33 cellular contexts compared by ENCODE assay signal in the genomic region with DNA sequence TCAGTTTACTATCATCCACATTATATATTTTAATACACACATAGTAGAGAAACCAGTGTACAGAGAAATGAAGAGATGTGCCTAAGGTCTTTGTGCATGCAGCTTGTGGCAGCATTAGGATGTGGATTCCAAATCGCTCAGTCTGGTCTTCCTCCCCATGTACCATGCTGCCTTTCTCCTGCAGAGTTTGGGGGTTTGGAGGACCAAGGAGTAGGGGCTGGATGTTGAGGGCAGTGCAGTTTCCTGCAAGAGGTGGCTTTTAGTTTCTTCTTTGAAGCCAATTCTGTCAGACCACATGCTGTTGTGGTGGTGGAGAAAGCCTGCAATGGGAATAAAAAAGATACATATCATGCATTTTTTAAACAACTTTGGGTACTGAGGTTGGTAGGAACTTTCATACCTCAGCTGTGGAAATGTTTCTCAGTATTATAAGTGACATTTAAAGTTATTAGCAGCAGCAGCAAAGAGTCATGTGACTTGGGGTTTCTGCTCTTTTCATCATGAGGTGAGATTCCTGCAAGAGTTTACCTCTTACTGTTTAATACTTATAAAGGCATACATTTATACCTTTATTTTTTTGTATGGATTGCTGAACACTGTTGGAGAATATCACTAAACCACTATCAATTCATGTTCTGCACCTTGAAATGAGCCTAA. TPM values are rescaled to one million over a fixed set of nuclear protein-coding genes. Genes with fewer than 3 reads are reported as not detected.
DNase-seq lines count a peak whose midpoint lies in the region; ATAC-seq and TF ChIP-seq lines count a peak whose summit lies in the region.
"Had no signal": no experiment of that assay in that cellular context is flagged by ENCODE, and none has a peak within 500 bp of the region (broad histone marks: within the 10 kb centered on the region; RNA-seq: fewer than 3 reads in every experiment).

No MANE protein-coding gene starts in this region.

- H3K9me3 ChIP-seq in MM.1S (replicated peaks; ENCODE audit: insufficient read depth, low read length) (no peaks in the 10 kb centered on the region), osteoblast (ENCODE audit: low read depth, low read length) (no peaks in the 10 kb centered on the region)
- H3K9me3 ChIP-seq: Caco-2, esophagus muscularis mucosa, lower lobe of right lung, mucosa of descending colon, pancreas, upper lobe of right lung had no signal

- H3K9ac ChIP-seq in MM.1S (ENCODE audit: low read length): no peak overlapping the region

- peaks cover 7% of the 10 kb centered on the region for H3K9me3 Mint-ChIP-seq in activated naive CD4-positive, alpha-beta T cell treated with anti-CD3 and anti-CD28 coated beads, Interleukin-2, amount 10 ng/mL, durations not matched to agents 7 days and 5 days
- H3K9me3 Mint-ChIP-seq in activated naive CD8-positive, alpha-beta T cell treated with anti-CD3 and anti-CD28 coated beads, Interleukin-2, amount 10 ng/mL, durations not matched to agents 7 days and 5 days: peaks cover 15% of the 10 kb centered on the region
- H3K9me3 Mint-ChIP-seq: brain had no signal

- peaks cover 29% of the 10 kb centered on the region for H3K4me1 Mint-ChIP-seq in activated naive CD4-positive, alpha-beta T cell treated with anti-CD3 and anti-CD28 coated beads, Interleukin-2, amount 10 ng/mL, durations not matched to agents 7 days and 5 days
- H3K4me1 Mint-ChIP-seq in activated naive CD8-positive, alpha-beta T cell treated with anti-CD3 and anti-CD28 coated beads, Interleukin-2, amount 10 ng/mL, durations not matched to agents 7 days and 5 days: peaks cover 32% of the 10 kb centered on the region
- H3K4me1 Mint-ChIP-seq: brain had no signal

- peak overlapping the region; percentile 14; the same call in 1 of the 2 replicates for H3K27ac ChIP-seq in MM.1S (ENCODE audit: low read length)
- H3K27ac ChIP-seq in osteoblast (ENCODE audit: low read depth, low read length): no peak overlapping the region
- H3K27ac ChIP-seq: esophagus muscularis mucosa, lower lobe of right lung, pancreas, upper lobe of right lung had no signal

- no peak overlapping the region for H3K4me3 Mint-ChIP-seq in activated naive CD4-positive, alpha-beta T cell treated with anti-CD3 and anti-CD28 coated beads, Interleukin-2, amount 10 ng/mL, durations not matched to agents 7 days and 5 days
- no peak overlapping the region for H3K4me3 Mint-ChIP-seq in activated naive CD8-positive, alpha-beta T cell treated with anti-CD3 and anti-CD28 coated beads, Interleukin-2, amount 10 ng/mL, durations not matched to agents 7 days and 5 days
- H3K4me3 Mint-ChIP-seq: brain, H9 had no signal

- H3K36me3 Mint-ChIP-seq in activated naive CD4-positive, alpha-beta T cell treated with anti-CD3 and anti-CD28 coated beads, Interleukin-2, amount 10 ng/mL, durations not matched to agents 7 days and 5 days: peaks cover 78% of the 10 kb centered on the region
- H3K36me3 Mint-ChIP-seq in activated naive CD8-positive, alpha-beta T cell treated with anti-CD3 and anti-CD28 coated beads, Interleukin-2, amount 10 ng/mL, durations not matched to agents 7 days and 5 days: peaks cover 65% of the 10 kb centered on the region
- H3K36me3 Mint-ChIP-seq: brain had no signal

- POLR2A ChIA-PET in activated naive CD8-positive, alpha-beta T cell treated with anti-CD3 and anti-CD28 coated beads, Interleukin-2, amount 10 ng/mL, durations not matched to agents 7 days and 5 days (lab: Charles Lee): no interaction called here

- H3K9me2 ChIP-seq in MM.1S (replicated peaks; ENCODE audit: insufficient read depth, low read length): no peaks in the 10 kb centered on the region

- H3K4me3 ChIP-seq in MM.1S (ENCODE audit: low read length): no peak overlapping the region
- H3K4me3 ChIP-seq in osteoblast (ENCODE audit: insufficient read depth, low read length): no peak overlapping the region
- H3K4me3 ChIP-seq: esophagus muscularis mucosa, lower lobe of right lung, mucosa of descending colon, pancreas, upper lobe of right lung had no signal

- H2AFZ ChIP-seq in MM.1S (ENCODE audit: low read length) (no peak overlapping the region), osteoblast (ENCODE audit: low read length) (no peak overlapping the region)

- H3K4me2 ChIP-seq in MM.1S (ENCODE audit: low read depth, low read length): no peak overlapping the region
- H3K4me2 ChIP-seq in osteoblast (ENCODE audit: insufficient read depth, low read length): no peak overlapping the region

- 0 out of 2 replicates have a peak, but pooled peaks cover 8% of the 10 kb centered on the region for H3F3A ChIP-seq in MM.1S (ENCODE audit: insufficient read depth, low read length)

- H3K79me2 ChIP-seq in MM.1S (ENCODE audit: low read length) (no peaks in the 10 kb centered on the region), osteoblast (ENCODE audit: insufficient read depth, low read length) (no peaks in the 10 kb centered on the region)

- H3K27me3 Mint-ChIP-seq in activated naive CD4-positive, alpha-beta T cell treated with anti-CD3 and anti-CD28 coated beads, Interleukin-2, amount 10 ng/mL, durations not matched to agents 7 days and 5 days: no peaks in the 10 kb centered on the region
- H3K27me3 Mint-ChIP-seq in activated naive CD8-positive, alpha-beta T cell treated with anti-CD3 and anti-CD28 coated beads, Interleukin-2, amount 10 ng/mL, durations not matched to agents 7 days and 5 days: no peaks in the 10 kb centered on the region

- H3K27me3 ChIP-seq in MM.1S (replicated peaks; ENCODE audit: insufficient read depth, low read length) (no peaks in the 10 kb centered on the region), osteoblast (ENCODE audit: insufficient read depth, low read length) (no peaks in the 10 kb centered on the region)
- H3K27me3 ChIP-seq: esophagus muscularis mucosa, pancreas, upper lobe of right lung had no signal

- CTCF ChIA-PET in activated naive CD4-positive, alpha-beta T cell treated with anti-CD3 and anti-CD28 coated beads, Interleukin-2, amount 10 ng/mL, durations not matched to agents 7 days and 5 days (lab: Charles Lee): interaction anchor here (1.3 kb wide), 1 partner anchor 200 kb away, joined by 3 read pairs; no protein-coding TSS in a partner anchor

- H4K20me1 ChIP-seq in MM.1S (ENCODE audit: insufficient read depth, low read length): no peaks in the 10 kb centered on the region
- H4K20me1 ChIP-seq in osteoblast (ENCODE audit: insufficient read depth, low read length): no peaks in the 10 kb centered on the region

- H3K36me3 ChIP-seq in MM.1S (replicated peaks; ENCODE audit: insufficient read depth, low read length) (no peaks in the 10 kb centered on the region), osteoblast (ENCODE audit: insufficient read depth, low read length) (no peaks in the 10 kb centered on the region)
- H3K36me3 ChIP-seq: esophagus muscularis mucosa, lower lobe of right lung, pancreas, upper lobe of right lung had no signal

- peak; percentile 82 for ATAC-seq in activated naive CD8-positive, alpha-beta T cell treated with anti-CD3 and anti-CD28 coated beads, Interleukin-2, amount 10 ng/mL, durations not matched to agents 7 days and 5 days (ENCODE audit: low read depth)
- no peak for ATAC-seq in HG03280 (IDR thresholded peaks at IDR 0.05; ENCODE audit: unreplicated experiment)
- ATAC-seq: lower lobe of right lung, mucosa of descending colon, pancreas, upper lobe of right lung had no signal

- peaks cover 16% of the 10 kb centered on the region for H3K4me1 ChIP-seq in MM.1S (ENCODE audit: low read length)
- no peaks in the 10 kb centered on the region for H3K4me1 ChIP-seq in osteoblast (ENCODE audit: insufficient read depth, low read length)
- H3K4me1 ChIP-seq: Caco-2, esophagus muscularis mucosa, lower lobe of right lung, pancreas, upper lobe of right lung had no signal

- no peak for DNase-seq in activated naive CD4-positive, alpha-beta T cell treated with anti-CD3 and anti-CD28 coated beads, Interleukin-2, amount 10 ng/mL, durations not matched to agents 7 days and 5 days
- DNase-seq in activated naive CD4-positive, alpha-beta T cell treated with Interleukin-2 at 50 U/mL for 16 hours: no peak
- peak; percentile 45 for DNase-seq in MM.1S
- no peak for DNase-seq in activated naive CD8-positive, alpha-beta T cell treated with anti-CD3 and anti-CD28 coated beads, Interleukin-2, amount 10 ng/mL, durations not matched to agents 7 days and 5 days
- peak; percentile 19 for DNase-seq in osteoblast (ENCODE audit: insufficient read length, low spot score, missing footprints)
- DNase-seq in NK-92 treated with Interleukin-12 subunit alpha and Interleukin-12 subunit beta, amount 100 ng/mL, for 24 hours (lab: John Stamatoyannopoulos, UW): no peak
- DNase-seq in HPDE6-E6E7 (ENCODE audit: extremely low spot score): no peak
- DNase-seq: activated CD4-positive, alpha-beta T cell treated with anti-CD3 and anti-CD28 coated beads for 48 hours; activated CD8-positive, alpha-beta memory T cell treated with anti-CD3 and anti-CD28 coated beads, Interleukin-2, amount 50 U/mL, for 48 hours; amniotic stem cell; Caco-2; dermis blood vessel endothelial cell; DMS79; foreskin fibroblast; GDM1; H9; head of caudate nucleus; IMR-90; kidney; lower lobe of right lung; mucosa of descending colon; NCI-H146; NCI-H748 treated with DMSO at 0.1 percent for 48 hours; pancreas; SIG-M5; stimulated activated CD4-positive, alpha-beta T cell treated with anti-CD3 and anti-CD28 coated beads, Interleukin-15, amount 100 ng/mL, for 24 hours; stimulated activated CD4-positive, alpha-beta T cell treated with anti-CD3 and anti-CD28 coated beads, Interleukin-4, amount 100 ng/mL, for 4 hours; T-helper 9 cell; upper lobe of right lung had no signal

- peak overlapping the region; percentile 3 for H3K27ac Mint-ChIP-seq in activated naive CD4-positive, alpha-beta T cell treated with anti-CD3 and anti-CD28 coated beads, Interleukin-2, amount 10 ng/mL, durations not matched to agents 7 days and 5 days
- peak overlapping the region; percentile 80 for H3K27ac Mint-ChIP-seq in activated naive CD8-positive, alpha-beta T cell treated with anti-CD3 and anti-CD28 coated beads, Interleukin-2, amount 10 ng/mL, durations not matched to agents 7 days and 5 days
- H3K27ac Mint-ChIP-seq: brain, H9 had no signal

- TF ChIP-seq CTCF in MM.1S (IDR thresholded peaks at IDR 0.05; ENCODE audit: low read length): no peak
- no peak for TF ChIP-seq CTCF in osteoblast (IDR thresholded peaks at IDR 0.05; ENCODE audit: extremely low read depth, low read depth, low read length)

RNA-seq across cellular contexts. Expression of gene TESPA1, which starts 34.4 kb away (rescaled TPM):
- 100 to 1,000 TPM; 105 to 112 TPM for total RNA-seq in activated naive CD8-positive, alpha-beta T cell treated with anti-CD3 and anti-CD28 coated beads, Interleukin-2, amount 10 ng/mL, durations not matched to agents 7 days and 5 days
- not detected in 2 replicates for total RNA-seq in osteoblast
- total RNA-seq: Caco-2, dermis blood vessel endothelial cell, H9, IMR-90, renal cortical epithelial cell had no signal

Comparison
In these comparisons a context has a peak if more than half of its experiments do, and no peak if none do; other contexts are left out.
1. DNase-seq: peak in MM.1S (single experiment) and osteoblast (single experiment); none in activated naive CD4-positive, alpha-beta T cell treated with anti-CD3 and anti-CD28 coated beads, Interleukin-2, amount 10 ng/mL, durations not matched to agents 7 days and 5 days (single experiment), activated naive CD4-positive, alpha-beta T cell treated with Interleukin-2 at 50 U/mL for 16 hours (single experiment), activated naive CD8-positive, alpha-beta T cell treated with anti-CD3 and anti-CD28 coated beads, Interleukin-2, amount 10 ng/mL, durations not matched to agents 7 days and 5 days (single experiment), NK-92 treated with Interleukin-12 subunit alpha and Interleukin-12 subunit beta, amount 100 ng/mL, for 24 hours (single experiment) and HPDE6-E6E7 (single experiment).
2. RNA of gene TESPA1, which starts 34.4 kb away (total RNA-seq): 105 to 112 TPM in activated naive CD8-positive, alpha-beta T cell treated with anti-CD3 and anti-CD28 coated beads, Interleukin-2, amount 10 ng/mL, durations not matched to agents 7 days and 5 days; not detected in osteoblast; every median in the first group is over 100 times any median in the second.